Comparison of ENCODE assay signal across 13 cellular contexts in the genomic region with DNA sequence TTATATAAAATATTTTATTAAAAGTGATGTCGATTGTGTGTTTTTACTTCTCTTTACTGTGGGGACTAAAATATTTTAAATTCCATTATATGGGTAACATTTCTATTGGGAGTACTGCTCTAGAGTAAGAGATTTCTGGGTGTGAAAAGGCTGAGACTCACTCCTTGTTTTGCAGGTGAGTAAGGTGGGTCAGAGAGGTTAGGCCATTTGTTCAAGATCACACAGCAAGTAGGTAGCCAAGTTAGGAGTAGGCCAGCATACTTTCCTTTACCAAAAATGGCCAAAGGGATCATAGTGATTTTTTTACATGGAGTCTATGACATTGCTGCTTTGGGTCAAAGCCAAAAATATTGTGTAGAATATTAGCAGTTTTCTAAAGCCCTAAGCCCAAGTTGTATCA.
DNase-seq lines count a peak whose midpoint lies in the region; ATAC-seq and TF ChIP-seq lines count a peak whose summit lies in the region.
"Had no signal": no experiment of that assay in that cellular context is flagged by ENCODE, and none has a peak within 500 bp of the region (broad histone marks: within the 10 kb centered on the region; RNA-seq: fewer than 3 reads in every experiment).

No MANE protein-coding gene starts in this region.

- H3K4me1 ChIP-seq in A673 (ENCODE audit: insufficient read depth, low read length, poor library complexity, severe bottlenecking), result peaks cover 49% of the 10 kb centered on the region

- H3K9me3 Mint-ChIP-seq in CD4-positive, alpha-beta T cell, result no peaks in the 10 kb centered on the region
- H3K9me3 Mint-ChIP-seq in progenitor cell of endocrine pancreas (ENCODE audit: low read depth) (no peaks in the 10 kb centered on the region), T-cell (no peaks in the 10 kb centered on the region)
- H3K9me3 Mint-ChIP-seq: H9 had no signal

- no peaks in the 10 kb centered on the region for H3K9me3 ChIP-seq in A673 (ENCODE audit: low read depth, low read length, poor library complexity, severe bottlenecking)
- H3K9me3 ChIP-seq in CD4-positive, alpha-beta T cell (ENCODE audit: control insufficient read depth, low read length), result no peaks in the 10 kb centered on the region
- H3K9me3 ChIP-seq in WERI-Rb-1 (ENCODE audit: severe bottlenecking), result no peaks in the 10 kb centered on the region

- H3K27me3 Mint-ChIP-seq in CD4-positive, alpha-beta T cell, result no peaks in the 10 kb centered on the region
- H3K27me3 Mint-ChIP-seq in progenitor cell of endocrine pancreas (no peaks in the 10 kb centered on the region), T-cell (no peaks in the 10 kb centered on the region)

- peak overlapping the region; percentile 1 for H3K27ac Mint-ChIP-seq in CD4-positive, alpha-beta T cell
- peak overlapping the region; percentile 39 for H3K27ac Mint-ChIP-seq in progenitor cell of endocrine pancreas
- H3K27ac Mint-ChIP-seq in T-cell, result no peak overlapping the region
- H3K27ac Mint-ChIP-seq: H9 had no signal

- H3K27ac ChIP-seq in A673 (ENCODE audit: low read depth, low read length, poor library complexity, severe bottlenecking) (peak overlapping the region; percentile 78), WERI-Rb-1 (peak overlapping the region; percentile 16; the same call in 1 of the 2 replicates)
- H3K27ac ChIP-seq in CD4-positive, alpha-beta T cell (ENCODE audit: low read depth, low read length), result no peak overlapping the region

- no peak overlapping the region for H3K4me3 Mint-ChIP-seq in CD4-positive, alpha-beta T cell
- H3K4me3 Mint-ChIP-seq in progenitor cell of endocrine pancreas (ENCODE audit: low read depth) (no peak overlapping the region), T-cell (no peak overlapping the region)
- H3K4me3 Mint-ChIP-seq: H9 had no signal

- no peak for ATAC-seq in CD4-positive, alpha-beta T cell (ENCODE audit: poor library complexity)
- no peak for ATAC-seq in stimulated activated naive CD8-positive, alpha-beta T cell treated with anti-CD3 and anti-CD28 coated beads, Interleukin-15, Interleukin-2, amounts not matched to agents 100 U/mL and 50 U/mL, for 24 hours
- no peak for ATAC-seq in T-cell (replicated peaks in 1 of 4)

- peaks cover 46% of the 10 kb centered on the region for H3K4me1 Mint-ChIP-seq in CD4-positive, alpha-beta T cell (ENCODE audit: low read depth)
- H3K4me1 Mint-ChIP-seq in progenitor cell of endocrine pancreas (ENCODE audit: low read depth), result peaks cover 32% of the 10 kb centered on the region
- H3K4me1 Mint-ChIP-seq in T-cell, result peaks cover 36 to 41% (median 40%) of the 10 kb centered on the region in 3 donors

- no TSS peak for BruUV-seq in A673 (replicated peaks; lab: Mats Ljungman, UMichigan)

- H3K27me3 ChIP-seq in A673 (replicated peaks; ENCODE audit: insufficient read depth, low read depth, low read length, poor library complexity) (no peaks in the 10 kb centered on the region), WERI-Rb-1 (ENCODE audit: insufficient read depth, low read depth, severe bottlenecking) (no peaks in the 10 kb centered on the region)
- H3K27me3 ChIP-seq in CD4-positive, alpha-beta T cell (ENCODE audit: control insufficient read depth, insufficient read depth, low read length), result no peaks in the 10 kb centered on the region

- DNase-seq in A673 (ENCODE audit: low spot score) (no peak), WERI-Rb-1 (no peak), progenitor cell of endocrine pancreas (ENCODE audit: low spot score, unreplicated experiment) (no peak), T-cell (no peak), NCI-H345 treated with DMSO at 0.1 percent for 48 hours (lab: John Stamatoyannopoulos, UW; ENCODE audit: unreplicated experiment) (no peak)
- no peak for DNase-seq in CD4-positive, alpha-beta T cell
- no peak for DNase-seq in stimulated activated naive CD8-positive, alpha-beta T cell treated with anti-CD3 and anti-CD28 coated beads, Interleukin-15, Interleukin-2, amounts not matched to agents 100 U/mL and 50 U/mL, for 24 hours
- DNase-seq in central memory CD4-positive, alpha-beta T cell, result no peak
- DNase-seq: AML-193, DMS 273 treated with DMSO at 0.1 percent for 48 hours, H9, NCI-H1436 treated with DMSO at 0.1 percent for 48 hours, NCI-H2081 had no signal

- TF ChIP-seq CTCF in A673 (conservative IDR thresholded peaks at IDR 0.05; ENCODE audit: low read depth, low read length) (no peak), WERI-Rb-1 (IDR thresholded peaks at IDR 0.05; ENCODE audit: low read depth, low read length) (no peak), progenitor cell of endocrine pancreas (IDR thresholded peaks at IDR 0.05; ENCODE audit: unreplicated experiment) (no peak)
- no peak for TF ChIP-seq CTCF in CD4-positive, alpha-beta T cell (IDR thresholded peaks at IDR 0.05)

- H3K36me3 ChIP-seq in A673 (ENCODE audit: insufficient read depth, low read length, poor library complexity, severe bottlenecking) (no peaks in the 10 kb centered on the region), WERI-Rb-1 (no peaks in the 10 kb centered on the region)

- H3K4me3 ChIP-seq in A673 (ENCODE audit: low read depth, low read length, poor library complexity, severe bottlenecking) (no peak overlapping the region), WERI-Rb-1 (ENCODE audit: low read depth, low read length) (no peak overlapping the region)

- CTCF ChIA-PET in A673 (lab: Charles Lee) (no interaction called here), T-cell (lab: Charles Lee) (no interaction called here)
- CTCF ChIA-PET in CD4-positive, alpha-beta T cell (lab: Charles Lee), result no interaction called here

- peaks cover 4% of the 10 kb centered on the region for H3K36me3 Mint-ChIP-seq in CD4-positive, alpha-beta T cell (ENCODE audit: low read depth)
- H3K36me3 Mint-ChIP-seq in progenitor cell of endocrine pancreas (ENCODE audit: insufficient read depth), result peaks cover 10% of the 10 kb centered on the region
- peaks cover 29% of the 10 kb centered on the region for H3K36me3 Mint-ChIP-seq in T-cell

- POLR2A ChIA-PET in A673 (lab: Charles Lee; ENCODE audit: low non-redundant PET) (no interaction called here), T-cell (lab: Charles Lee) (no interaction called here)
- POLR2A ChIA-PET in CD4-positive, alpha-beta T cell (lab: Charles Lee), result no interaction called here

- intact Hi-C loops in A673 (cut with micrococcal nuclease; ENCODE audit: unreplicated experiment), result no loop called here
- intact Hi-C loops in CD4-positive, alpha-beta T cell (cut with DNase I, micrococcal nuclease), result no loop called here

Comparison
In these comparisons a context has a peak if more than half of its experiments do, and no peak if none do; other contexts are left out.
1. H3K27ac Mint-ChIP-seq: peak in CD4-positive, alpha-beta T cell (single experiment) and progenitor cell of endocrine pancreas (single experiment); none in T-cell (0 of 2).